ENCODE assay signal across 9 cellular contexts in genomic region chr21:46295177-46295711, GRCh38. TPM values are rescaled to one million over a fixed set of nuclear protein-coding genes. Genes with fewer than 3 reads are reported as not detected.
DNase-seq lines count a peak whose midpoint lies in the region; TF ChIP-seq lines count a peak whose summit lies in the region.
"Had no signal": no experiment of that assay in that cellular context is flagged by ENCODE, and none has a peak within 500 bp of the region (broad histone marks: within the 10 kb centered on the region; RNA-seq: fewer than 3 reads in every experiment).

No MANE protein-coding gene starts in this region.

- DNase-seq in Calu3 (no peak), NB4 (ENCODE audit: low read depth) (peak; percentile 90), cardiac fibroblast (ENCODE audit: low read depth in 2 of 2) (peak; percentile 43 to 69), osteoblast (ENCODE audit: insufficient read length, low spot score, missing footprints) (peak; percentile 62), AG08396 (ENCODE audit: low spot score) (no peak), G401 (ENCODE audit: low spot score) (no peak), type B pancreatic cell (ENCODE audit: extremely low spot score, unreplicated experiment) (no peak), kidney tubule cell (ENCODE audit: low spot score) (no peak)

- H3K36me3 Mint-ChIP-seq in Calu3 (ENCODE audit: insufficient read depth, unreplicated experiment) = peaks cover 28% of the 10 kb centered on the region
- peaks cover 14% of the 10 kb centered on the region for H3K36me3 Mint-ChIP-seq in type B pancreatic cell

- H3K27ac ChIP-seq in osteoblast (ENCODE audit: low read depth, low read length) = peak overlapping the region; percentile 37
- H3K27ac ChIP-seq: KMS-11 had no signal

- no TSS peak for BruUV-seq in Calu3 (replicated peaks; lab: Mats Ljungman, UMichigan)

- H3K4me2 ChIP-seq in osteoblast (ENCODE audit: insufficient read depth, low read length) = peak overlapping the region; percentile 6
- H3K4me2 ChIP-seq: KMS-11 had no signal

- H3K4me3 ChIP-seq in NB4 (ENCODE audit: low read depth, low read length) (peak overlapping the region; percentile 57), cardiac fibroblast (replicated peaks in 1 of 2; ENCODE audit: low read depth in 2 of 2, low read length in 2 of 2) (no peak overlapping the region), osteoblast (ENCODE audit: insufficient read depth, low read length) (peak overlapping the region; percentile 19)

- H3K9me3 ChIP-seq in osteoblast (ENCODE audit: low read depth, low read length) = no peaks in the 10 kb centered on the region

- peaks cover 15% of the 10 kb centered on the region for H3K36me3 ChIP-seq in osteoblast (ENCODE audit: insufficient read depth, low read length)

- H3K27me3 ChIP-seq in osteoblast (ENCODE audit: insufficient read depth, low read length) = peaks cover 2% of the 10 kb centered on the region

- in situ Hi-C loops in G401 (cut with HindIII; ENCODE audit: low sequenced_read_pairs) = no loop called here

- no peak for TF ChIP-seq POLR2A in NB4 (IDR thresholded peaks at IDR 0.05; ENCODE audit: extremely low read depth, insufficient read length)

- CTCF ChIA-PET in Calu3 (lab: Charles Lee) = no interaction called here

- TF ChIP-seq CTCF in Calu3 (IDR thresholded peaks at IDR 0.05; ENCODE audit: unreplicated experiment) = no peak
- TF ChIP-seq CTCF in NB4 (IDR thresholded peaks at IDR 0.05; ENCODE audit: low read depth, low read length) = no peak
- no peak for TF ChIP-seq CTCF in cardiac fibroblast (IDR thresholded peaks at IDR 0.05; ENCODE audit: low read depth, low read length)
- TF ChIP-seq CTCF in osteoblast (IDR thresholded peaks at IDR 0.05; ENCODE audit: extremely low read depth, low read depth, low read length) = no peak
- TF ChIP-seq CTCF in type B pancreatic cell (conservative IDR thresholded peaks at IDR 0.05) = no peak

- H4K20me1 ChIP-seq in osteoblast (ENCODE audit: insufficient read depth, low read length) = no peaks in the 10 kb centered on the region

- no peaks in the 10 kb centered on the region for H3K27me3 Mint-ChIP-seq in Calu3 (ENCODE audit: unreplicated experiment)
- H3K27me3 Mint-ChIP-seq in type B pancreatic cell = peaks cover 3% of the 10 kb centered on the region

- no peaks in the 10 kb centered on the region for H3K4me1 Mint-ChIP-seq in Calu3 (ENCODE audit: low read depth, unreplicated experiment)
- peaks cover 4% of the 10 kb centered on the region for H3K4me1 Mint-ChIP-seq in type B pancreatic cell (ENCODE audit: unreplicated experiment)

- H3K27ac Mint-ChIP-seq in Calu3 (ENCODE audit: unreplicated experiment) (peak overlapping the region; percentile 17), type B pancreatic cell (no peak overlapping the region)

- H3K4me3 Mint-ChIP-seq in Calu3 (ENCODE audit: low read depth, unreplicated experiment) (no peak overlapping the region), type B pancreatic cell (no peak overlapping the region)

- H3K4me1 ChIP-seq in osteoblast (ENCODE audit: insufficient read depth, low read length) = peaks cover 17% of the 10 kb centered on the region

- H3K9me3 Mint-ChIP-seq in Calu3 (ENCODE audit: low read depth, unreplicated experiment) (no peaks in the 10 kb centered on the region), type B pancreatic cell (no peaks in the 10 kb centered on the region)

- intact Hi-C loops in Calu3 (cut with micrococcal nuclease; ENCODE audit: unreplicated experiment) = no loop called here

- peaks cover 2% of the 10 kb centered on the region for H3K79me2 ChIP-seq in osteoblast (ENCODE audit: insufficient read depth, low read length)

- peak overlapping the region; percentile 8 for H2AFZ ChIP-seq in osteoblast (ENCODE audit: low read length)

RNA-seq across cellular contexts. Expression of gene YBEY, which starts 9.1 kb away (rescaled TPM):
- total RNA-seq in Calu3 (2022) = 10.4 and 11.3 TPM in 2 replicates
- total RNA-seq in osteoblast = 12.4 and 18.8 TPM in 2 replicates
- total RNA-seq in G401 (2014; rRNA removed; shearing (Covaris generic)) = 29.0 and 52.6 TPM in 2 replicates
- 17.9 and 20.0 TPM in 2 replicates for total RNA-seq in type B pancreatic cell (ENCODE audit: low replicate concordance)

RNA-seq across cellular contexts. Expression of gene MCM3AP, which starts 9.8 kb away (rescaled TPM):
- total RNA-seq in Calu3 (2022) (64.1 and 66.5 TPM in 2 replicates), osteoblast (63.6 and 64.8 TPM in 2 replicates), type B pancreatic cell (ENCODE audit: low replicate concordance) (89.9 and 120 TPM in 2 replicates)
- 102 and 127 TPM in 2 replicates for total RNA-seq in G401 (2014; rRNA removed; shearing (Covaris generic))

RNA-seq across cellular contexts. Expression of gene C21orf58, which starts 28.4 kb away (rescaled TPM):
- total RNA-seq in Calu3 (2022) (23.4 and 28.2 TPM in 2 replicates), osteoblast (2.2 and 3.2 TPM in 2 replicates), type B pancreatic cell (ENCODE audit: low replicate concordance) (14.0 and 36.6 TPM in 2 replicates)
- 7.9 and 8.2 TPM in 2 replicates for total RNA-seq in G401 (2014; rRNA removed; shearing (Covaris generic))

RNA-seq across cellular contexts. Expression of gene PCNT, which starts 28.7 kb away (rescaled TPM):
- total RNA-seq in Calu3 (2022) = 32.2 and 34.3 TPM in 2 replicates
- total RNA-seq in osteoblast = 19.2 and 23.0 TPM in 2 replicates
- total RNA-seq in G401 (2014; rRNA removed; shearing (Covaris generic)) = 14.3 and 33.5 TPM in 2 replicates
- total RNA-seq in type B pancreatic cell (ENCODE audit: low replicate concordance) = 30.8 and 50.3 TPM in 2 replicates

Comparison
In these comparisons a context has a peak if more than half of its experiments do, and no peak if none do; other contexts are left out.
1. DNase-seq: peak in NB4 (single experiment), cardiac fibroblast (2 of 2) and osteoblast (single experiment); none in Calu3 (single experiment), AG08396 (single experiment), G401 (single experiment), type B pancreatic cell (single experiment) and kidney tubule cell (single experiment).
2. H3K4me3 ChIP-seq: peak in NB4 (single experiment) and osteoblast (single experiment); none in cardiac fibroblast (0 of 2).